30 cellular contexts compared by ENCODE assay signal in genomic region chr20:56855693-56856092, GRCh38.
"Had no signal": no experiment of that assay in that cellular context is flagged by ENCODE, and none has a peak within 500 bp of the region (broad histone marks: within the 10 kb centered on the region; RNA-seq: fewer than 3 reads in every experiment).

No MANE protein-coding gene starts in this region.

- H3K36me3 ChIP-seq: neural progenitor cell, ovary, right lobe of liver, spleen, suprapubic skin, tibial artery, transverse colon, upper lobe of left lung had no signal

- H3K9me3 Mint-ChIP-seq: natural killer cell; nephron; neural progenitor cell; stimulated activated naive CD8-positive, alpha-beta T cell treated with anti-CD3 and anti-CD28 coated beads, Interleukin-15, amount 100 ng/mL, for 72 hours had no signal

- H3K27ac Mint-ChIP-seq: naive thymus-derived CD4-positive, alpha-beta T cell; natural killer cell; neural progenitor cell; progenitor cell of endocrine pancreas; stimulated activated memory B cell treated with anti-CD40 and anti-IgM and Interleukin-4, amounts not matched to agents 10 μg/mL and 1 μg/mL and 100 μg/mL, for 72 hours; stimulated activated naive CD8-positive, alpha-beta T cell treated with anti-CD3 and anti-CD28 coated beads, Interleukin-15, amount 100 ng/mL, for 72 hours had no signal

- H3K36me3 Mint-ChIP-seq: naive thymus-derived CD4-positive, alpha-beta T cell; natural killer cell; neural progenitor cell; stimulated activated memory B cell treated with anti-CD40 and anti-IgM and Interleukin-4, amounts not matched to agents 10 μg/mL and 1 μg/mL and 100 μg/mL, for 72 hours had no signal

- H2AFZ ChIP-seq: neural progenitor cell, parathyroid adenoma had no signal

- DNase-seq: naive thymus-derived CD4-positive, alpha-beta T cell; natural killer cell; occipital lobe; ovary; posterior cingulate gyrus; psoas muscle; right cardiac atrium; right lobe of liver; spleen; stimulated activated CD4-positive, alpha-beta T cell treated with anti-CD3 and anti-CD28 coated beads, Interleukin-12 subunit alpha, Interleukin-12 subunit beta, amount 100 ng/mL, for 4 hours; stimulated activated CD4-positive, alpha-beta T cell treated with anti-CD3 and anti-CD28 coated beads, Interleukin-1b, Interleukin-23, amount 100 ng/mL, for 48 hours; stimulated activated CD4-positive, alpha-beta T cell treated with anti-CD3 and anti-CD28 coated beads, Interleukin-4, amount 100 ng/mL, for 1 hour; stimulated activated CD4-positive, alpha-beta T cell treated with anti-CD3 and anti-CD28 coated beads, Interleukin-4, amount 100 ng/mL, for 4 hours; stimulated activated CD8-positive, alpha-beta memory T cell treated with anti-CD3 and anti-CD28 coated beads, Interleukin-4, amount 100 ng/mL, for 48 hours; stimulated activated naive CD4-positive, alpha-beta T cell; stimulated activated naive CD8-positive, alpha-beta T cell treated with anti-CD3 and anti-CD28 coated beads, Interleukin-15, amount 100 ng/mL, for 72 hours; stimulated activated naive CD8-positive, alpha-beta T cell treated with anti-CD3 and anti-CD28 coated beads, Interleukin-15, Interleukin-2, amounts not matched to agents 100 U/mL and 50 U/mL, for 24 hours; substantia nigra; testis; tibial artery; transverse colon; upper lobe of left lung had no signal

- ATAC-seq: naive thymus-derived CD4-positive, alpha-beta T cell; natural killer cell; psoas muscle; right cardiac atrium; right lobe of liver; stimulated activated memory B cell treated with anti-CD40 and anti-IgM and Interleukin-4, amounts not matched to agents 10 μg/mL and 1 μg/mL and 100 μg/mL, for 72 hours; stimulated activated naive CD8-positive, alpha-beta T cell treated with anti-CD3 and anti-CD28 coated beads, Interleukin-15, amount 100 ng/mL, for 72 hours; stimulated activated naive CD8-positive, alpha-beta T cell treated with anti-CD3 and anti-CD28 coated beads, Interleukin-15, Interleukin-2, amounts not matched to agents 100 U/mL and 50 U/mL, for 24 hours had no signal

- H3K9ac ChIP-seq: neural progenitor cell, parathyroid adenoma had no signal

- H3K4me2 ChIP-seq: neural progenitor cell, smooth muscle cell had no signal

- H3K4me3 Mint-ChIP-seq: naive thymus-derived CD4-positive, alpha-beta T cell; natural killer cell; nephron; neural progenitor cell; stimulated activated memory B cell treated with anti-CD40 and anti-IgM and Interleukin-4, amounts not matched to agents 10 μg/mL and 1 μg/mL and 100 μg/mL, for 72 hours; stimulated activated naive CD8-positive, alpha-beta T cell treated with anti-CD3 and anti-CD28 coated beads, Interleukin-15, amount 100 ng/mL, for 72 hours had no signal

- H3K79me2 ChIP-seq: parathyroid adenoma had no signal

- H3K27me3 ChIP-seq: ovary, right lobe of liver, suprapubic skin, testis, transverse colon, upper lobe of left lung had no signal

- H3K4me3 ChIP-seq: neural progenitor cell, ovary, psoas muscle, right lobe of liver, skin epidermis, smooth muscle cell, spleen, suprapubic skin, testis, tibial artery, transverse colon, upper lobe of left lung had no signal

- H3K4me1 Mint-ChIP-seq: naive thymus-derived CD4-positive, alpha-beta T cell; natural killer cell; stimulated activated memory B cell treated with anti-CD40 and anti-IgM and Interleukin-4, amounts not matched to agents 10 μg/mL and 1 μg/mL and 100 μg/mL, for 72 hours; stimulated activated naive CD8-positive, alpha-beta T cell treated with anti-CD3 and anti-CD28 coated beads, Interleukin-15, amount 100 ng/mL, for 72 hours had no signal

- H3K9me3 ChIP-seq: ovary, psoas muscle, right lobe of liver, suprapubic skin, testis, transverse colon, upper lobe of left lung had no signal

- H3K27ac ChIP-seq: neural progenitor cell, ovary, parathyroid adenoma, psoas muscle, right lobe of liver, skin epidermis, spleen, suprapubic skin, testis, tibial artery, transverse colon, upper lobe of left lung had no signal

- H3K4me1 ChIP-seq: parathyroid adenoma, psoas muscle, right lobe of liver, spleen, testis, tibial artery had no signal
